16 cellular contexts compared by ENCODE assay signal in genomic region chr17:46163316-46163715, GRCh38. TPM values are rescaled to one million over a fixed set of nuclear protein-coding genes. Genes with fewer than 3 reads are reported as not detected.
A peak's percentile ranks its signal among the peaks of the same experiment; 100 is the strongest.
DNase-seq lines count a peak whose midpoint lies in the region; ATAC-seq and TF ChIP-seq lines count a peak whose summit lies in the region.
"Had no signal": no experiment of that assay in that cellular context is flagged by ENCODE, and none has a peak within 500 bp of the region (broad histone marks: within the 10 kb centered on the region; RNA-seq: fewer than 3 reads in every experiment).

No MANE protein-coding gene starts in this region.

- no peaks in the 10 kb centered on the region for H3K36me3 ChIP-seq in hepatocyte (replicated peaks; ENCODE audit: insufficient read depth, low read depth)

- no peak overlapping the region for H3K4me3 ChIP-seq in hepatocyte

- H3K4me2 ChIP-seq in hepatocyte, result peak overlapping the region; percentile 1
- H3K4me2 ChIP-seq: KMS-11 had no signal

- TF ChIP-seq CTCF in hepatocyte (IDR thresholded peaks at IDR 0.05; ENCODE audit: poor library complexity), result no peak

- H4K20me1 ChIP-seq in hepatocyte (ENCODE audit: insufficient read depth, poor library complexity, severe bottlenecking), result peaks cover 99% of the 10 kb centered on the region

- ATAC-seq in left ventricle myocardium superior (peak; percentile 21), HG03457 (IDR thresholded peaks at IDR 0.05; ENCODE audit: unreplicated experiment) (no peak)
- ATAC-seq: stimulated activated naive CD8-positive, alpha-beta T cell treated with anti-CD3 and anti-CD28 coated beads, Interleukin-15, amount 100 ng/mL, for 72 hours had no signal

- 93% methylated on average over 1 of the region's 1 CpG for WGBS in hepatocyte (ENCODE audit: low lambda C conversion rate, missing lambda C conversion rate)

- no peak overlapping the region for H2AFZ ChIP-seq in hepatocyte
- H2AFZ ChIP-seq: parathyroid adenoma had no signal

- H3K79me2 ChIP-seq in hepatocyte, result peaks cover 100% of the 10 kb centered on the region

- H3K27me3 ChIP-seq in hepatocyte, result no peaks in the 10 kb centered on the region

- no peaks in the 10 kb centered on the region for H3K9me2 ChIP-seq in hepatocyte (replicated peaks; ENCODE audit: insufficient read depth)

- intact Hi-C loops in left ventricle myocardium superior (cut with micrococcal nuclease) (no loop called here), cardiac septum (cut with DNase I) (loop anchor here (5.0 kb wide), 1 partner anchor 56 kb away; no protein-coding TSS in a partner anchor)

- peaks cover 41% of the 10 kb centered on the region for H3K4me1 ChIP-seq in hepatocyte (ENCODE audit: insufficient read depth)

- H3K9me3 ChIP-seq in hepatocyte (ENCODE audit: low read depth), result no peaks in the 10 kb centered on the region

- DNase-seq in left ventricle myocardium superior (no peak), cardiac septum (ENCODE audit: low spot score) (no peak), SKM-1 (lab: John Stamatoyannopoulos, UW; ENCODE audit: unreplicated experiment) (peak; percentile 29), hepatocyte (ENCODE audit: low spot score) (no peak), cerebellar nuclear complex (lab: John Stamatoyannopoulos, UW) (no peak), DMS 273 (lab: John Stamatoyannopoulos, UW; ENCODE audit: unreplicated experiment) (no peak), NCI-H748 treated with DMSO at 0.1 percent for 48 hours (lab: John Stamatoyannopoulos, UW) (no peak)
- DNase-seq: aorta; foreskin melanocyte; HCEC 1CT; midbrain; NCI-H2029; stimulated activated naive CD8-positive, alpha-beta T cell treated with anti-CD3 and anti-CD28 coated beads, Interleukin-15, amount 100 ng/mL, for 72 hours had no signal

- H3K27ac ChIP-seq in hepatocyte, result peak overlapping the region; percentile 3
- H3K27ac ChIP-seq: KMS-11, parathyroid adenoma had no signal

RNA-seq across cellular contexts. Expression of gene KANSL1, which starts 29.9 kb away (rescaled TPM):
- total RNA-seq in left ventricle myocardium superior (26.9 TPM), cardiac septum (33.6 TPM), hepatocyte (68.2 and 84.3 TPM in 2 replicates)
- polyA plus RNA-seq in hepatocyte, result 32.6 and 37.3 TPM in 2 replicates
